ENCODE assay signal across 23 cellular contexts in genomic region chr12:45314770-45315169, GRCh38.
DNase-seq lines count a peak whose midpoint lies in the region; ATAC-seq, FAIRE-seq and TF ChIP-seq lines count a peak whose summit lies in the region.
"Had no signal": no experiment of that assay in that cellular context is flagged by ENCODE, and none has a peak within 500 bp of the region (broad histone marks: within the 10 kb centered on the region; RNA-seq: fewer than 3 reads in every experiment).

No MANE protein-coding gene starts in this region.

- dilution Hi-C loops in keratinocyte (cut with MboI; ENCODE audit: extremely low pct_ligation_motif_present, low sequenced_read_pairs): no loop called here

- H2AFZ ChIP-seq in keratinocyte (ENCODE audit: control insufficient read depth, low read length): no peak overlapping the region

- H3K27ac ChIP-seq in keratinocyte (ENCODE audit: control insufficient read depth, insufficient read depth, low read length): no peak overlapping the region
- H3K27ac ChIP-seq: A549; BLaER1 treated with 17β-estradiol and CSF1 and Interleukin-3, amounts not matched to agents 10 nM and 100 nM had no signal

- H4K20me1 ChIP-seq in keratinocyte (ENCODE audit: control insufficient read depth, extremely low read depth, insufficient read depth, low read length): no peaks in the 10 kb centered on the region
- H4K20me1 ChIP-seq: BLaER1 treated with 17β-estradiol and CSF1 and Interleukin-3, amounts not matched to agents 10 nM and 100 nM had no signal

- H3K79me2 ChIP-seq in keratinocyte (ENCODE audit: control insufficient read depth, insufficient read depth, low read length): peaks cover 28% of the 10 kb centered on the region

- no peaks in the 10 kb centered on the region for H3K9me3 ChIP-seq in keratinocyte (ENCODE audit: control insufficient read depth, low read depth, low read length)
- H3K9me3 ChIP-seq: A549, BE2C, HAP-1 had no signal

- H3K4me3 Mint-ChIP-seq in natural killer cell treated with Interleukin-12 subunit alpha and Interleukin-12 subunit beta and Interleukin-15 and Interleukin-18, amount 100 ng/mL, for 72 hours: no peak overlapping the region
- no peak overlapping the region for H3K4me3 Mint-ChIP-seq in natural killer cell
- H3K4me3 Mint-ChIP-seq: CD4-positive, alpha-beta memory T cell had no signal

- H3K36me3 Mint-ChIP-seq in natural killer cell treated with Interleukin-12 subunit alpha and Interleukin-12 subunit beta and Interleukin-15 and Interleukin-18, amount 100 ng/mL, for 72 hours: peaks cover 11% of the 10 kb centered on the region
- H3K36me3 Mint-ChIP-seq in natural killer cell: no peaks in the 10 kb centered on the region

- no peaks in the 10 kb centered on the region for H3K27me3 Mint-ChIP-seq in natural killer cell treated with Interleukin-12 subunit alpha and Interleukin-12 subunit beta and Interleukin-15 and Interleukin-18, amount 100 ng/mL, for 72 hours
- H3K27me3 Mint-ChIP-seq in natural killer cell (ENCODE audit: low read depth in 2 of 2): no peaks in the 10 kb centered on the region
- H3K27me3 Mint-ChIP-seq: CD4-positive, alpha-beta memory T cell had no signal

- H3K9me3 Mint-ChIP-seq in natural killer cell treated with Interleukin-12 subunit alpha and Interleukin-12 subunit beta and Interleukin-15 and Interleukin-18, amount 100 ng/mL, for 72 hours: peaks cover 4% of the 10 kb centered on the region
- H3K9me3 Mint-ChIP-seq in natural killer cell: peaks cover 0 to 3% of the 10 kb centered on the region in 2 donors

- intact Hi-C loops in natural killer cell (cut with micrococcal nuclease): no loop called here

- no peaks in the 10 kb centered on the region for H3K27me3 ChIP-seq in keratinocyte (ENCODE audit: control insufficient read depth, extremely low read depth, insufficient read depth, low read length)
- H3K27me3 ChIP-seq: BE2C; BLaER1 treated with 17β-estradiol and CSF1 and Interleukin-3, amounts not matched to agents 10 nM and 100 nM had no signal

- H3K4me1 Mint-ChIP-seq in natural killer cell treated with Interleukin-12 subunit alpha and Interleukin-12 subunit beta and Interleukin-15 and Interleukin-18, amount 100 ng/mL, for 72 hours (ENCODE audit: low read depth in 2 of 2): peaks cover 16 to 18% of the 10 kb centered on the region in 2 donors
- H3K4me1 Mint-ChIP-seq in natural killer cell: peaks cover 13 to 19% of the 10 kb centered on the region in 2 donors

- peak; percentile 5 for FAIRE-seq in keratinocyte (lab: Jason Lieb, UNC)
- no peak for FAIRE-seq in D721Med (lab: Jason Lieb, UNC)
- FAIRE-seq: A549, G401.6, GM18507, H54 had no signal

- no peak for ATAC-seq in natural killer cell treated with Interleukin-12 subunit alpha and Interleukin-12 subunit beta and Interleukin-15 and Interleukin-18, amount 100 ng/mL, for 72 hours
- ATAC-seq in natural killer cell: no peak
- ATAC-seq: A549 had no signal

- no peak for TF ChIP-seq CTCF in natural killer cell (IDR thresholded peaks at IDR 0.05)
- TF ChIP-seq CTCF in keratinocyte (optimal IDR thresholded peaks at IDR 0.05 in 1 of 3, IDR thresholded peaks at IDR 0.05 in 1 of 3, conservative IDR thresholded peaks at IDR 0.05 in 1 of 3; ENCODE audit: extremely low read depth in 1 of 3, insufficient read depth in 2 of 3, low read length in 3 of 3): no peak
- TF ChIP-seq CTCF in D721Med (IDR thresholded peaks at IDR 0.05; ENCODE audit: insufficient read depth, missing control alignments): no peak

- no peak overlapping the region for H3K9ac ChIP-seq in keratinocyte (ENCODE audit: control insufficient read depth, extremely low read depth, insufficient read depth, low read length)
- H3K9ac ChIP-seq: BLaER1 treated with 17β-estradiol and CSF1 and Interleukin-3, amounts not matched to agents 10 nM and 100 nM had no signal

- peak overlapping the region; percentile 15 to 45 for H3K27ac Mint-ChIP-seq in natural killer cell treated with Interleukin-12 subunit alpha and Interleukin-12 subunit beta and Interleukin-15 and Interleukin-18, amount 100 ng/mL, for 72 hours
- H3K27ac Mint-ChIP-seq in natural killer cell: no peak overlapping the region

- H3K9me1 ChIP-seq in keratinocyte (ENCODE audit: control insufficient read depth, extremely low read depth, insufficient read depth, low read length): no peaks in the 10 kb centered on the region

- H3K4me3 ChIP-seq in keratinocyte (ENCODE audit: control insufficient read depth in 2 of 3, extremely low read depth in 1 of 3, insufficient read depth in 2 of 3, low read depth in 1 of 3, low read length in 3 of 3): no peak overlapping the region
- H3K4me3 ChIP-seq: A549; BLaER1 treated with 17β-estradiol and CSF1 and Interleukin-3, amounts not matched to agents 10 nM and 100 nM; HAP-1 had no signal

- no peak overlapping the region for H3K4me2 ChIP-seq in keratinocyte (ENCODE audit: control insufficient read depth, extremely low read depth, insufficient read depth, low read depth, low read length)
- H3K4me2 ChIP-seq: A549; BLaER1 treated with 17β-estradiol and CSF1 and Interleukin-3, amounts not matched to agents 10 nM and 100 nM had no signal

- no peak for DNase-seq in natural killer cell treated with Interleukin-12 subunit alpha and Interleukin-12 subunit beta and Interleukin-15 and Interleukin-18, amount 100 ng/mL, for 72 hours (ENCODE audit: low spot score)
- DNase-seq in natural killer cell: no peak
- peak; percentile 83 for DNase-seq in NCI-H226
- DNase-seq in keratinocyte (ENCODE audit: low read depth, low spot score): no peak
- no peak for DNase-seq in stimulated activated CD4-positive, alpha-beta T cell treated with anti-CD3 and anti-CD28 coated beads, Interleukin-12 subunit alpha, Interleukin-12 subunit beta, amount 100 ng/mL, for 4 hours
- no peak for DNase-seq in D721Med (ENCODE audit: insufficient read length, low spot score)
- DNase-seq in putamen (ENCODE audit: low spot score): no peak
- DNase-seq: 8988T; ACHN; AML-193; BE2C; Calu3; CD4-positive, alpha-beta memory T cell; COR-L47; DMS153; DND-41; GOT3 had no signal

- H3K4me1 ChIP-seq in keratinocyte (ENCODE audit: control insufficient read depth, extremely low read depth, insufficient read depth, low read length): no peaks in the 10 kb centered on the region
- H3K4me1 ChIP-seq: HAP-1 had no signal

- H3K36me3 ChIP-seq in keratinocyte (ENCODE audit: control insufficient read depth in 2 of 2, extremely low read depth in 1 of 2, insufficient read depth in 2 of 2, low read length in 2 of 2): peaks cover 2 to 5% of the 10 kb centered on the region in 2 experiments
- H3K36me3 ChIP-seq: HAP-1 had no signal

Comparison
In these comparisons a context has a peak if more than half of its experiments do, and no peak if none do; other contexts are left out.
1. H3K27ac Mint-ChIP-seq: peak in natural killer cell treated with Interleukin-12 subunit alpha and Interleukin-12 subunit beta and Interleukin-15 and Interleukin-18, amount 100 ng/mL, for 72 hours (2 of 2); none in natural killer cell (0 of 2).